In the genomic region with DNA sequence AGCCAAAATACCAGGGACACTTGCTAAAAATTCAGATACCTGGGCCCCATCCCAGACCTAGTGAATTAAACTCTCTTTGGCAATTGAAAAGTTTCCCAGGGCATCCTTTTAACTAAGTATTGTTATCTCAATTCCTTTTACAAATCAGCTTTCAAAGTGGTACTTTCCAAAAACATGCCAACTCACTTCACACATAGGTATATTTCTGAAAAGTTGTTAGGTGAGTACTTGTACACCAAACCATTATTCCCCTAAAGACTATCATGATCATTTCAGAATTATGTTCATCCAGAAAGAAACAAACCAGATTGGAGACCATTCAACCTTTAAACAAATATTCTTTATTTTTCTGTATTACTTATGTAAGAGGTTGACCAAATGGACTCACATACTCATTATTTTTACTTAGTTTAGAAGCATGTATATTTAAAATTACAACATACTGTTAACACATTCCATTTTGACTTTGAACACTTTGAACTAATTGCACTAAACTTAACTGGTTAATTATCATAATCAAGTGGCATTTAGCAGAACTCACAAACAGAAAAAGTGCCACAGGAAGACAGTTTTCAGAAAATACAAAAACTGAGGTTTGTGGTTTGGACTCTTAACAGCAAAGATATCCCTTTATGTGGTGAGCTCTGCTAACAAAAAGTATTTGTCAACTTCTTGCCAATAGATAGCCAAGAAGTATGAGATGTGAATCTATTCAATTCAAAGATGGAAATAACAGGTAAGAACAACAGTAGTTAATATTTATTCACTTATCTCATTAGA, we compare ENCODE assay signal across 9 cellular contexts. TPM values are rescaled to one million over a fixed set of nuclear protein-coding genes. Genes with fewer than 3 reads are reported as not detected.
DNase-seq lines count a peak whose midpoint lies in the region; ATAC-seq and TF ChIP-seq lines count a peak whose summit lies in the region.
"Had no signal": no experiment of that assay in that cellular context is flagged by ENCODE, and none has a peak within 500 bp of the region (broad histone marks: within the 10 kb centered on the region; RNA-seq: fewer than 3 reads in every experiment).

No MANE protein-coding gene starts in this region.

- peak overlapping the region; percentile 21 for H3K4me3 ChIP-seq in CD8-positive, alpha-beta memory T cell (ENCODE audit: low read length)
- H3K4me3 ChIP-seq in A673 (ENCODE audit: low read depth, low read length, poor library complexity, severe bottlenecking), result no peak overlapping the region
- no peak overlapping the region for H3K4me3 ChIP-seq in prostate gland
- no peak overlapping the region for H3K4me3 ChIP-seq in heart right ventricle
- H3K4me3 ChIP-seq: upper lobe of left lung had no signal

- no peak overlapping the region for H3K27ac ChIP-seq in CD8-positive, alpha-beta memory T cell (ENCODE audit: low read depth, low read length)
- H3K27ac ChIP-seq in A673 (ENCODE audit: low read depth, low read length, poor library complexity, severe bottlenecking), result no peak overlapping the region
- H3K27ac ChIP-seq in prostate gland, result no peak overlapping the region
- H3K27ac ChIP-seq in heart right ventricle, result peak overlapping the region in 1 of 10 donors; percentile 38
- H3K27ac ChIP-seq: upper lobe of left lung had no signal

- ATAC-seq in GM19328 (IDR thresholded peaks at IDR 0.05; ENCODE audit: unreplicated experiment) (peak; percentile 62), HG02981 (IDR thresholded peaks at IDR 0.05; ENCODE audit: unreplicated experiment) (peak; percentile 86), heart right ventricle (no peak)

- H3K27me3 ChIP-seq in CD8-positive, alpha-beta memory T cell (ENCODE audit: insufficient read depth, low read length, poor library complexity, severe bottlenecking), result no peaks in the 10 kb centered on the region
- no peaks in the 10 kb centered on the region for H3K27me3 ChIP-seq in A673 (replicated peaks; ENCODE audit: insufficient read depth, low read depth, low read length, poor library complexity)
- H3K27me3 ChIP-seq in prostate gland (replicated peaks; ENCODE audit: insufficient read depth), result no peaks in the 10 kb centered on the region
- H3K27me3 ChIP-seq in heart right ventricle, result no peaks in the 10 kb centered on the region
- H3K27me3 ChIP-seq: upper lobe of left lung had no signal

- peak overlapping the region; percentile 4 to 71 (median 59) for H3K4me3 Mint-ChIP-seq in CD8-positive, alpha-beta memory T cell
- H3K4me3 Mint-ChIP-seq in T-helper 2 cell treated with Interferon-gamma antibody and Interleukin-4, amounts not matched to agents 5 μg/mL and 100 μg/mL, for 36 hours, result peak overlapping the region; percentile 37
- no peak overlapping the region for H3K4me3 Mint-ChIP-seq in progenitor cell of endocrine pancreas (ENCODE audit: low read depth)

- POLR2A ChIA-PET in CD8-positive, alpha-beta memory T cell (lab: Charles Lee), result interaction anchor here (0.6 to 1.2 kb wide), 2 partner anchors 41 to 48 kb away, joined by 3 read pairs; partner anchors contain the start of genes KIAA0825 and SLF1
- POLR2A ChIA-PET in A673 (lab: Charles Lee; ENCODE audit: low non-redundant PET), result no interaction called here

- H3K27ac Mint-ChIP-seq in CD8-positive, alpha-beta memory T cell, result peak overlapping the region in 6 of 8 donors; percentile 20 to 75 (median 58)
- peak overlapping the region; percentile 63 for H3K27ac Mint-ChIP-seq in T-helper 2 cell treated with Interferon-gamma antibody and Interleukin-4, amounts not matched to agents 5 μg/mL and 100 μg/mL, for 36 hours
- H3K27ac Mint-ChIP-seq in progenitor cell of endocrine pancreas, result no peak overlapping the region

- CTCF ChIA-PET in CD8-positive, alpha-beta memory T cell (lab: Charles Lee), result interaction anchor here (0.6 to 1.1 kb wide), 3 partner anchors 53 to 249 kb away, joined by 3 to 5 read pairs (median 4); no protein-coding TSS in a partner anchor
- CTCF ChIA-PET in A673 (lab: Charles Lee), result no interaction called here

- no peaks in the 10 kb centered on the region for H3K9me3 Mint-ChIP-seq in CD8-positive, alpha-beta memory T cell
- peaks cover 4% of the 10 kb centered on the region for H3K9me3 Mint-ChIP-seq in T-helper 2 cell treated with Interferon-gamma antibody and Interleukin-4, amounts not matched to agents 5 μg/mL and 100 μg/mL, for 36 hours
- no peaks in the 10 kb centered on the region for H3K9me3 Mint-ChIP-seq in progenitor cell of endocrine pancreas (ENCODE audit: low read depth)

- intact Hi-C loops in A673 (cut with micrococcal nuclease; ENCODE audit: unreplicated experiment) (no loop called here), prostate gland (cut with DNase I) (no loop called here), heart right ventricle (cut with DNase I) (no loop called here)

- TF ChIP-seq CTCF in progenitor cell of endocrine pancreas (IDR thresholded peaks at IDR 0.05; ENCODE audit: unreplicated experiment), result no peak
- TF ChIP-seq CTCF in A673 (conservative IDR thresholded peaks at IDR 0.05; ENCODE audit: low read depth, low read length), result no peak
- TF ChIP-seq CTCF in prostate gland (IDR thresholded peaks at IDR 0.05), result no peak
- no peak for TF ChIP-seq CTCF in heart right ventricle (IDR thresholded peaks at IDR 0.05)

- DNase-seq in CD8-positive, alpha-beta memory T cell, result peak in 2 of 5 donors; percentile 4 to 69
- no peak for DNase-seq in T-helper 2 cell treated with Interferon-gamma antibody and Interleukin-4, amounts not matched to agents 5 μg/mL and 100 μg/mL, for 36 hours (ENCODE audit: low spot score)
- DNase-seq in progenitor cell of endocrine pancreas (ENCODE audit: low spot score, unreplicated experiment), result no peak
- no peak for DNase-seq in A673 (ENCODE audit: low spot score)
- DNase-seq in prostate gland (ENCODE audit: low spot score), result no peak
- no peak for DNase-seq in heart right ventricle
- DNase-seq: upper lobe of left lung had no signal

- H3K27me3 Mint-ChIP-seq in CD8-positive, alpha-beta memory T cell, result no peaks in the 10 kb centered on the region
- H3K27me3 Mint-ChIP-seq in T-helper 2 cell treated with Interferon-gamma antibody and Interleukin-4, amounts not matched to agents 5 μg/mL and 100 μg/mL, for 36 hours (ENCODE audit: low read depth), result peaks cover 2% of the 10 kb centered on the region
- no peaks in the 10 kb centered on the region for H3K27me3 Mint-ChIP-seq in progenitor cell of endocrine pancreas

- H3K36me3 ChIP-seq in CD8-positive, alpha-beta memory T cell (ENCODE audit: insufficient read depth, low read length), result no peaks in the 10 kb centered on the region
- H3K36me3 ChIP-seq in A673 (ENCODE audit: insufficient read depth, low read length, poor library complexity, severe bottlenecking) (no peaks in the 10 kb centered on the region), prostate gland (no peaks in the 10 kb centered on the region), heart right ventricle (no peaks in the 10 kb centered on the region)
- H3K36me3 ChIP-seq: upper lobe of left lung had no signal

- no peak for TF ChIP-seq POLR2A in prostate gland (IDR thresholded peaks at IDR 0.05)

- no peaks in the 10 kb centered on the region for H3K9me3 ChIP-seq in CD8-positive, alpha-beta memory T cell (ENCODE audit: low read length)
- H3K9me3 ChIP-seq in A673 (ENCODE audit: low read depth, low read length, poor library complexity, severe bottlenecking) (no peaks in the 10 kb centered on the region), prostate gland (no peaks in the 10 kb centered on the region), heart right ventricle (no peaks in the 10 kb centered on the region)
- H3K9me3 ChIP-seq: upper lobe of left lung had no signal

- peaks cover 39% of the 10 kb centered on the region for H3K4me1 ChIP-seq in CD8-positive, alpha-beta memory T cell (ENCODE audit: insufficient read depth, low read length)
- no peaks in the 10 kb centered on the region for H3K4me1 ChIP-seq in A673 (ENCODE audit: insufficient read depth, low read length, poor library complexity, severe bottlenecking)
- H3K4me1 ChIP-seq in prostate gland (replicated peaks), result no peaks in the 10 kb centered on the region
- H3K4me1 ChIP-seq in heart right ventricle, result peaks cover 0 to 6% (median 0%) of the 10 kb centered on the region in 9 donors
- H3K4me1 ChIP-seq: upper lobe of left lung had no signal

- H3K4me1 Mint-ChIP-seq in CD8-positive, alpha-beta memory T cell, result peaks cover 65 to 87% (median 87%) of the 10 kb centered on the region in 3 donors
- peaks cover 38% of the 10 kb centered on the region for H3K4me1 Mint-ChIP-seq in T-helper 2 cell treated with Interferon-gamma antibody and Interleukin-4, amounts not matched to agents 5 μg/mL and 100 μg/mL, for 36 hours (ENCODE audit: low read depth)
- H3K4me1 Mint-ChIP-seq in progenitor cell of endocrine pancreas (ENCODE audit: low read depth), result no peaks in the 10 kb centered on the region

- no TSS peak for BruUV-seq in A673 (replicated peaks; lab: Mats Ljungman, UMichigan)

- H3K36me3 Mint-ChIP-seq in CD8-positive, alpha-beta memory T cell, result peaks cover 0 to 2% (median 1%) of the 10 kb centered on the region in 3 donors
- H3K36me3 Mint-ChIP-seq in T-helper 2 cell treated with Interferon-gamma antibody and Interleukin-4, amounts not matched to agents 5 μg/mL and 100 μg/mL, for 36 hours (ENCODE audit: low read depth), result peaks cover 6% of the 10 kb centered on the region
- no peaks in the 10 kb centered on the region for H3K36me3 Mint-ChIP-seq in progenitor cell of endocrine pancreas (ENCODE audit: insufficient read depth)

RNA-seq across cellular contexts. Expression of gene KIAA0825, which starts 40.7 kb away (rescaled TPM):
- 1 to 10 TPM; 1.4 to 1.5 TPM for total RNA-seq in CD8-positive, alpha-beta memory T cell
- polyA plus RNA-seq in CD8-positive, alpha-beta memory T cell, result 1.7 TPM
- 5.8 and 6.3 TPM in 2 replicates for total RNA-seq in progenitor cell of endocrine pancreas
- 1.2 and 1.3 TPM in 2 replicates for total RNA-seq in A673 (2021)
- 1 to 10 TPM; 3.9 to 4.1 TPM for total RNA-seq in prostate gland
- 1 to 10 TPM; 1.7 to 3.5 (median 2.4) TPM for total RNA-seq in heart right ventricle
- under 1 TPM; 0.36 to 0.37 TPM for polyA plus RNA-seq in heart right ventricle

RNA-seq across cellular contexts. Expression of gene SLF1, which starts 40.8 kb away (rescaled TPM):
- 10 to 100 TPM; 12.2 to 14.0 TPM for total RNA-seq in CD8-positive, alpha-beta memory T cell
- polyA plus RNA-seq in CD8-positive, alpha-beta memory T cell, result 14.0 TPM
- total RNA-seq in progenitor cell of endocrine pancreas (15.7 and 17.4 TPM in 2 replicates), A673 (2021) (17.4 and 21.6 TPM in 2 replicates), prostate gland (10 to 100 TPM in 1 of 2 donors, 1 to 10 TPM in 1; 4.6 to 34.4 TPM), heart right ventricle (10 to 100 TPM in 1 of 10 donors, 1 to 10 TPM in 9; 3.4 to 10.0 (median 5.0) TPM)
- polyA plus RNA-seq in heart right ventricle, result 1 to 10 TPM; 2.3 to 3.8 TPM

Comparison
In these comparisons a context has a peak if more than half of its experiments do, and no peak if none do; other contexts are left out.
1. ATAC-seq: peak in GM19328 (single experiment) and HG02981 (single experiment); none in heart right ventricle (0 of 8).